ENCODE assay signal across 8 cellular contexts in the genomic region with DNA sequence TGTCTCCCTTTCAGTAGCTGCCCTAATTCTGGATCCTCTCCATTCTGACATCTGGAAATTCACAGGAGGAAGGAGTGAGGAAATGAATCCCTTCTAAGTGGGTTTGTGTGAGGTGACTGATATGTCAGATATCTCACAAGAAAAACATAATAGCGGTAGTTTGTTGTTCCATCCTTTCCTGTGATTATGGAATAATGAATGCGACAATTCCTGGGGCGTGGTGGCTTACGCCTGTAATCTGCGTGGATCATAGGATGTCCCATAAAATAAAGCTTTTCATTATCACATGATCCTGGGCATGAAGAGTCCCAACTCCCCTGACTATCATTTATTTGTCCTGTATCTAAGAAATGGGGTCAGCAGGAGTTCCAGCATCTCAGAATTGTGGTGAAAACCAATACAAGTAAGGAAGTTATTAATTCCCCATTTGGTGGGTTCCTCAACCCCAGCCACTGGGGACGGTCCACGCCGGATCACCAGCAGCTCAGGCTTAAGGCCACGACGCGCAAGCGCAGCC. TPM values are rescaled to one million over a fixed set of nuclear protein-coding genes. Genes with fewer than 3 reads are reported as not detected.
DNase-seq lines count a peak whose midpoint lies in the region; ATAC-seq and TF ChIP-seq lines count a peak whose summit lies in the region.

No MANE protein-coding gene starts in this region.

- TF ChIP-seq POLR2A in vagina (IDR thresholded peaks at IDR 0.05) (no peak), erythroblast (IDR thresholded peaks at IDR 0.05; ENCODE audit: low read length) (no peak)

- H3K36me3 ChIP-seq in heart right ventricle: peaks cover 0 to 42% (median 0%) of the 10 kb centered on the region in 9 donors
- H3K36me3 ChIP-seq in mesendoderm (ENCODE audit: control insufficient read depth, insufficient read depth, low read length): peaks cover 1% of the 10 kb centered on the region
- H3K36me3 ChIP-seq in vagina: peaks cover 0 to 8% of the 10 kb centered on the region in 2 donors

- peak overlapping the region; percentile 91 for H3K9ac ChIP-seq in mesendoderm (ENCODE audit: low read length)

- H3K56ac ChIP-seq in mesendoderm (ENCODE audit: low read length): peak overlapping the region; percentile 95

- peaks cover 14 to 46% (median 33%) of the 10 kb centered on the region in 9 donors for H3K4me1 ChIP-seq in heart right ventricle
- no peaks in the 10 kb centered on the region for H3K4me1 ChIP-seq in mesendoderm (ENCODE audit: control insufficient read depth, low read depth, low read length)
- H3K4me1 ChIP-seq in vagina: peaks cover 42% of the 10 kb centered on the region

- ATAC-seq in heart right ventricle (peak; percentile 1 to 53 (median 10)), Right ventricle myocardium superior (ENCODE audit: poor library complexity) (no peak)

- peak overlapping the region; percentile 84 for H4K5ac ChIP-seq in mesendoderm (ENCODE audit: low read length)

- peaks cover 22% of the 10 kb centered on the region for H3K4me1 Mint-ChIP-seq in MCF 10A (ENCODE audit: insufficient read depth, unreplicated experiment)

- H3K27me3 ChIP-seq in heart right ventricle: no peaks in the 10 kb centered on the region
- no peaks in the 10 kb centered on the region for H3K27me3 ChIP-seq in mesendoderm (ENCODE audit: insufficient read depth, low read length, poor library complexity)
- no peaks in the 10 kb centered on the region for H3K27me3 ChIP-seq in vagina

- H4K8ac ChIP-seq in mesendoderm (ENCODE audit: low read depth, low read length): no peak overlapping the region

- peaks cover 57% of the 10 kb centered on the region for H3K36me3 Mint-ChIP-seq in MCF 10A (ENCODE audit: insufficient read depth, unreplicated experiment)

- peak overlapping the region; percentile 98 for H3K27ac Mint-ChIP-seq in MCF 10A (ENCODE audit: low read depth, unreplicated experiment)

- no peak overlapping the region for H3K23ac ChIP-seq in mesendoderm (ENCODE audit: low read length)

- peak overlapping the region; percentile 96 for H3K4me3 Mint-ChIP-seq in MCF 10A (ENCODE audit: unreplicated experiment)

- BruUV-seq in MCF 10A (replicated peaks; lab: Mats Ljungman, UMichigan): TSS peak; percentile 98

- H3K27ac ChIP-seq in heart right ventricle (peak overlapping the region; percentile 4 to 99 (median 96)), mesendoderm (ENCODE audit: low read depth, low read length) (no peak overlapping the region), vagina (peak overlapping the region; percentile 94)

- H2BK15ac ChIP-seq in mesendoderm (replicated peaks; ENCODE audit: low read depth): no peak overlapping the region

- no peak overlapping the region for H2BK5ac ChIP-seq in mesendoderm (ENCODE audit: low read length)

- peak overlapping the region in 9 of 10 donors; percentile 63 to 98 (median 77) for H3K4me3 ChIP-seq in heart right ventricle
- H3K4me3 ChIP-seq in mesendoderm (ENCODE audit: low read length): no peak overlapping the region
- H3K4me3 ChIP-seq in vagina: peak overlapping the region; percentile 69 to 89

- POLR2A ChIA-PET in MCF 10A (lab: Yijun Ruan, JAX): interaction anchor here (0.6 to 1.6 kb wide), 26 partner anchors 8 to 620 kb away, joined by 3 to 22 read pairs (median 4); a partner anchor contains a TSS

- WGBS in heart right ventricle, 2 donors: 8 to 9% methylated on average over 12 of the region's 12 CpGs
- no CpG with 5 or more reads among the region's 12 CpGs for WGBS in mesendoderm (ENCODE audit: extremely low coverage, insufficient coverage, low lambda C conversion rate)

- no peak for TF ChIP-seq CTCF in heart right ventricle (IDR thresholded peaks at IDR 0.05)
- TF ChIP-seq CTCF in MCF 10A (IDR thresholded peaks at IDR 0.05; ENCODE audit: unreplicated experiment): no peak
- no peak for TF ChIP-seq CTCF in vagina (IDR thresholded peaks at IDR 0.05)

- H3K9me3 Mint-ChIP-seq in MCF 10A (ENCODE audit: unreplicated experiment): no peaks in the 10 kb centered on the region

- H3K27me3 Mint-ChIP-seq in MCF 10A (ENCODE audit: insufficient read depth, unreplicated experiment): no peaks in the 10 kb centered on the region

- CTCF ChIA-PET in MCF 10A (lab: Yijun Ruan, JAX): interaction anchor here (0.5 to 1.2 kb wide), 5 partner anchors 20 to 402 kb away, joined by 3 to 8 read pairs (median 3); a partner anchor contains a TSS

- peaks cover 5% of the 10 kb centered on the region for H3K79me2 ChIP-seq in mesendoderm (ENCODE audit: control insufficient read depth, insufficient read depth, low read length)

- H3K79me1 ChIP-seq in mesendoderm (ENCODE audit: low read length): peaks cover 3% of the 10 kb centered on the region

- H3K9me3 ChIP-seq in heart right ventricle: no peaks in the 10 kb centered on the region
- H3K9me3 ChIP-seq in vagina: no peaks in the 10 kb centered on the region

- H2AK5ac ChIP-seq in mesendoderm (ENCODE audit: low read length): no peak overlapping the region

- DNase-seq in heart right ventricle (peak in 1 of 2 donors; percentile 16), Right ventricle myocardium superior (no peak), MCF 10A (ENCODE audit: unreplicated experiment) (no peak), mesendoderm (peak; percentile 4), vagina (ENCODE audit: extremely low spot score in 2 of 2) (no peak), NCI-H1092 treated with DMSO at 0.1 percent for 48 hours (lab: John Stamatoyannopoulos, UW) (no peak), erythroblast (lab: John Stamatoyannopoulos, UW) (no peak)
- no peak for DNase-seq in activated CD8-positive, alpha-beta memory T cell treated with anti-CD3 and anti-CD28 coated beads for 24 hours

- peak overlapping the region; percentile 22 for H3K4me2 ChIP-seq in mesendoderm (ENCODE audit: low read length)

- no peak overlapping the region for H2BK120ac ChIP-seq in mesendoderm (ENCODE audit: low read depth, low read length)

- intact Hi-C loops in heart right ventricle (cut with DNase I) (loop anchor here in 4 of 10 donors (2.0 to 10.0 kb wide), 4 partner anchors 57 to 107 kb away; a partner anchor contains a TSS), Right ventricle myocardium superior (cut with DNase I) (no loop called here), MCF 10A (cut with micrococcal nuclease) (no loop called here), vagina (cut with DNase I) (loop anchor here (10.0 kb wide), 1 partner anchor 59 kb away; a partner anchor contains a TSS)

- no peak overlapping the region for H3K4ac ChIP-seq in mesendoderm (ENCODE audit: low read depth, low read length)

- H3K18ac ChIP-seq in mesendoderm (ENCODE audit: low read length): no peak overlapping the region

RNA-seq across cellular contexts. Expression of a gene that starts 0.4 kb away (rescaled TPM):
- total RNA-seq in heart right ventricle (10 to 100 TPM; 20.6 to 31.2 (median 23.5) TPM), Right ventricle myocardium superior (21.9 TPM), MCF 10A (2022) (61.4 and 66.0 TPM in 2 replicates), vagina (38.3 TPM)
- polyA plus RNA-seq in heart right ventricle: 10 to 100 TPM; 12.0 to 20.1 TPM
- polyA plus RNA-seq in mesendoderm (2013, experiment 1 of 2): 16.7 TPM
- polyA plus RNA-seq in mesendoderm (2013, experiment 2 of 2): 20.0 TPM

RNA-seq across cellular contexts. Expression of a gene that starts 28.8 kb away (rescaled TPM):
- total RNA-seq in heart right ventricle: 10 to 100 TPM; 37.5 to 72.0 (median 51.1) TPM
- polyA plus RNA-seq in heart right ventricle: 10 to 100 TPM; 62.8 to 72.7 TPM
- total RNA-seq in Right ventricle myocardium superior: 54.2 TPM
- total RNA-seq in MCF 10A (2022): 57.0 and 66.0 TPM in 2 replicates
- polyA plus RNA-seq in mesendoderm (2013, experiment 1 of 2): 32.1 TPM
- polyA plus RNA-seq in mesendoderm (2013, experiment 2 of 2): 31.1 TPM
- 92.3 TPM for total RNA-seq in vagina

RNA-seq across cellular contexts. Expression of a gene that starts 59.5 kb away (rescaled TPM):
- total RNA-seq in heart right ventricle (10 to 100 TPM; 15.9 to 36.4 (median 26.8) TPM), Right ventricle myocardium superior (28.9 TPM), MCF 10A (2022) (27.3 and 34.5 TPM in 2 replicates), vagina (6.1 TPM)
- polyA plus RNA-seq in heart right ventricle: 1 to 10 TPM; 6.9 to 7.8 TPM
- 10.3 TPM for polyA plus RNA-seq in mesendoderm (2013, experiment 1 of 2)
- polyA plus RNA-seq in mesendoderm (2013, experiment 2 of 2): 9.8 TPM
